Comparison of ENCODE assay signal across 4 cellular contexts in genomic region chr1:107588321-107588720, GRCh38.
"Had no signal": no experiment of that assay in that cellular context is flagged by ENCODE, and none has a peak within 500 bp of the region (broad histone marks: within the 10 kb centered on the region; RNA-seq: fewer than 3 reads in every experiment).

No MANE protein-coding gene starts in this region.

- H3K4me3 ChIP-seq: GM23338 had no signal

- DNase-seq: H9, HCEC 1CT, IMR-90 had no signal

- ATAC-seq: GM23338 had no signal

- H3K27ac Mint-ChIP-seq: GM23338, H9 had no signal

- H3K4me2 ChIP-seq: GM23338 had no signal

- H3K9me3 Mint-ChIP-seq: GM23338, H9 had no signal

- H3K4me1 Mint-ChIP-seq: GM23338, H9 had no signal

- H2AFZ ChIP-seq: GM23338 had no signal

- H3K4me3 Mint-ChIP-seq: GM23338, H9 had no signal
